In genomic region chr12:70812124-70812523, GRCh38 we compare ENCODE assay signal across 13 cellular contexts.
DNase-seq lines count a peak whose midpoint lies in the region; ATAC-seq and TF ChIP-seq lines count a peak whose summit lies in the region.
"Had no signal": no experiment of that assay in that cellular context is flagged by ENCODE, and none has a peak within 500 bp of the region (broad histone marks: within the 10 kb centered on the region; RNA-seq: fewer than 3 reads in every experiment).

No MANE protein-coding gene starts in this region.

- H3K36me3 Mint-ChIP-seq in stimulated activated effector memory CD8-positive, alpha-beta T cell treated with anti-CD3 and anti-CD28 coated beads, Interleukin-12 subunit alpha, Interleukin-12 subunit beta, amount 100 ng/mL, for 72 hours, result no peaks in the 10 kb centered on the region

- no peak overlapping the region for H3K9ac ChIP-seq in neural cell (ENCODE audit: low read length)

- H3K79me2 ChIP-seq in neural cell (replicated peaks; ENCODE audit: insufficient read depth, low read length), result no peaks in the 10 kb centered on the region

- no peak overlapping the region for H2AFZ ChIP-seq in neural cell (ENCODE audit: low read depth, low read length)

- no peaks in the 10 kb centered on the region for H4K20me1 ChIP-seq in neural cell (ENCODE audit: insufficient read depth)

- peak overlapping the region; percentile 55; the same call in 1 of the 2 replicates for H3K27ac ChIP-seq in VCaP
- peak overlapping the region; percentile 23 for H3K27ac ChIP-seq in neural cell (ENCODE audit: low read length)

- no peaks in the 10 kb centered on the region for H3K27me3 ChIP-seq in neural cell (ENCODE audit: insufficient read depth, low read depth, low read length)

- H3K4me3 ChIP-seq in neural cell (ENCODE audit: low read length), result peak overlapping the region; percentile 43

- no peak overlapping the region for H3K4me3 Mint-ChIP-seq in stimulated activated effector memory CD8-positive, alpha-beta T cell treated with anti-CD3 and anti-CD28 coated beads, Interleukin-12 subunit alpha, Interleukin-12 subunit beta, amount 100 ng/mL, for 72 hours
- H3K4me3 Mint-ChIP-seq: naive thymus-derived CD4-positive, alpha-beta T cell had no signal

- H3K27ac Mint-ChIP-seq in stimulated activated effector memory CD8-positive, alpha-beta T cell treated with anti-CD3 and anti-CD28 coated beads, Interleukin-12 subunit alpha, Interleukin-12 subunit beta, amount 100 ng/mL, for 72 hours, result no peak overlapping the region
- H3K27ac Mint-ChIP-seq: naive thymus-derived CD4-positive, alpha-beta T cell; progenitor cell of endocrine pancreas had no signal

- TF ChIP-seq CTCF in VCaP (conservative IDR thresholded peaks at IDR 0.05) (no peak), neural cell (IDR thresholded peaks at IDR 0.05; ENCODE audit: poor library complexity, severe bottlenecking) (no peak)

- no peaks in the 10 kb centered on the region for H3K36me3 ChIP-seq in neural cell (ENCODE audit: insufficient read depth, low read length)

- DNase-seq in SK-N-DZ (ENCODE audit: low spot score) (no peak), DMS53 (lab: John Stamatoyannopoulos, UW) (no peak), Ammon's horn (ENCODE audit: low spot score) (no peak)
- DNase-seq in stimulated activated effector memory CD8-positive, alpha-beta T cell treated with anti-CD3 and anti-CD28 coated beads, Interleukin-12 subunit alpha, Interleukin-12 subunit beta, amount 100 ng/mL, for 72 hours (ENCODE audit: low spot score in 2 of 2), result no peak
- DNase-seq: mammary epithelial cell; naive thymus-derived CD4-positive, alpha-beta T cell; NCI-H345; stimulated activated CD4-positive, alpha-beta T cell treated with anti-CD3 and anti-CD28 coated beads, Interleukin-12 subunit alpha, Interleukin-12 subunit beta, amount 100 ng/mL, for 4 hours had no signal

- no peaks in the 10 kb centered on the region for H3K9me2 ChIP-seq in neural cell (ENCODE audit: insufficient read depth, low read length)

- H3K9me3 ChIP-seq in neural cell (ENCODE audit: low read length), result no peaks in the 10 kb centered on the region

- TF ChIP-seq RAD21 in neural cell (conservative IDR thresholded peaks at IDR 0.05), result no peak

- peaks cover 7% of the 10 kb centered on the region for H3F3A ChIP-seq in neural cell (ENCODE audit: insufficient read depth, low read length, poor library complexity, severe bottlenecking)

- no peaks in the 10 kb centered on the region for H3K4me1 Mint-ChIP-seq in stimulated activated effector memory CD8-positive, alpha-beta T cell treated with anti-CD3 and anti-CD28 coated beads, Interleukin-12 subunit alpha, Interleukin-12 subunit beta, amount 100 ng/mL, for 72 hours
- H3K4me1 Mint-ChIP-seq: naive thymus-derived CD4-positive, alpha-beta T cell had no signal

- TF ChIP-seq EP300 in neural cell (conservative IDR thresholded peaks at IDR 0.05; ENCODE audit: poor library complexity, severe bottlenecking), result no peak

- H3K9me3 Mint-ChIP-seq in stimulated activated effector memory CD8-positive, alpha-beta T cell treated with anti-CD3 and anti-CD28 coated beads, Interleukin-12 subunit alpha, Interleukin-12 subunit beta, amount 100 ng/mL, for 72 hours, result peaks cover 4% of the 10 kb centered on the region

- H3K4me2 ChIP-seq in neural cell (ENCODE audit: low read length), result peak overlapping the region; percentile 21

- ATAC-seq in GM18909 (IDR thresholded peaks at IDR 0.05; ENCODE audit: poor library complexity, unreplicated experiment) (peak; percentile 84), HG02763 (IDR thresholded peaks at IDR 0.05; ENCODE audit: unreplicated experiment) (peak; percentile 87)
- ATAC-seq in stimulated activated effector memory CD8-positive, alpha-beta T cell treated with anti-CD3 and anti-CD28 coated beads, Interleukin-12 subunit alpha, Interleukin-12 subunit beta, amount 100 ng/mL, for 72 hours, result no peak
- ATAC-seq: naive thymus-derived CD4-positive, alpha-beta T cell had no signal

TF ChIP-seq in neural cell, 6 proteins besides CTCF, POLR2A, EP300 and RAD21:
- no peak for TF ChIP-seq REST (IDR thresholded peaks at IDR 0.05; ENCODE audit: borderline replicate concordance)
- no peak for TF ChIP-seq TAF1 (IDR thresholded peaks at IDR 0.05; ENCODE audit: low read depth)
- TF ChIP-seq SMC3 (conservative IDR thresholded peaks at IDR 0.05; ENCODE audit: poor library complexity), result no peak
- TF ChIP-seq EZH2 (IDR thresholded peaks at IDR 0.05; ENCODE audit: borderline replicate concordance, insufficient read depth, low read length, poor library complexity, severe bottlenecking), result no peak
- no peak for TF ChIP-seq MXI1 (conservative IDR thresholded peaks at IDR 0.05; ENCODE audit: poor library complexity, severe bottlenecking)
- TF ChIP-seq POLR2AphosphoS5 (IDR thresholded peaks at IDR 0.05), result no peak
